13 cellular contexts compared by ENCODE assay signal in genomic region chr18:23337599-23338444, GRCh38.
A peak's percentile ranks its signal among the peaks of the same experiment; 100 is the strongest.
DNase-seq lines count a peak whose midpoint lies in the region; ATAC-seq and TF ChIP-seq lines count a peak whose summit lies in the region.
"Had no signal": no experiment of that assay in that cellular context is flagged by ENCODE, and none has a peak within 500 bp of the region (broad histone marks: within the 10 kb centered on the region; RNA-seq: fewer than 3 reads in every experiment).

No MANE protein-coding gene starts in this region.

- in situ Hi-C loops in astrocyte of the spinal cord (cut with HindIII; ENCODE audit: low sequenced_read_pairs), result no loop called here

- no peaks in the 10 kb centered on the region for H3K27me3 ChIP-seq in WERI-Rb-1 (ENCODE audit: insufficient read depth, low read depth, severe bottlenecking)

- peak; percentile 17 for DNase-seq in DMS153 (lab: John Stamatoyannopoulos, UW)
- no peak for DNase-seq in DMS153 treated with DMSO at 0.1 percent for 48 hours (lab: John Stamatoyannopoulos, UW; ENCODE audit: unreplicated experiment)
- peak; percentile 82 for DNase-seq in NCI-H1417 treated with DMSO at 0.1 percent for 48 hours (lab: John Stamatoyannopoulos, UW)
- DNase-seq in astrocyte of the spinal cord (ENCODE audit: low read depth, low spot score), result peak; percentile 71
- DNase-seq in mesothelial cell of epicardium (ENCODE audit: low spot score in 2 of 2, unreplicated experiment in 2 of 2), result no peak
- DNase-seq in WERI-Rb-1, result no peak
- DNase-seq in EL, result no peak
- DNase-seq: activated CD4-positive, alpha-beta T cell treated with anti-CD3 and anti-CD28 coated beads for 1 hour; left ventricle myocardium inferior had no signal

- peaks cover 5% of the 10 kb centered on the region for H3K36me3 Mint-ChIP-seq in mesothelial cell of epicardium
- H3K36me3 Mint-ChIP-seq: activated naive CD4-positive, alpha-beta T cell treated with anti-CD3 and anti-CD28 coated beads, Interleukin-2, amount 50 U/mL, for 72 hours had no signal

- no peaks in the 10 kb centered on the region for H3K9me3 Mint-ChIP-seq in mesothelial cell of epicardium
- H3K9me3 Mint-ChIP-seq: activated naive CD4-positive, alpha-beta T cell treated with anti-CD3 and anti-CD28 coated beads, Interleukin-2, amount 50 U/mL, for 72 hours had no signal

- H3K4me1 Mint-ChIP-seq in mesothelial cell of epicardium, result peaks cover 31% of the 10 kb centered on the region

- no peaks in the 10 kb centered on the region for H3K9me3 ChIP-seq in WERI-Rb-1 (ENCODE audit: severe bottlenecking)
- H3K9me3 ChIP-seq: left ventricle myocardium inferior had no signal

- no peaks in the 10 kb centered on the region for H3K27me3 Mint-ChIP-seq in mesothelial cell of epicardium (ENCODE audit: low read depth)

- peak overlapping the region; percentile 80 for H3K27ac Mint-ChIP-seq in mesothelial cell of epicardium
- H3K27ac Mint-ChIP-seq: activated naive CD4-positive, alpha-beta T cell treated with anti-CD3 and anti-CD28 coated beads, Interleukin-2, amount 50 U/mL, for 72 hours had no signal

- no peak overlapping the region for H3K27ac ChIP-seq in WERI-Rb-1
- H3K27ac ChIP-seq: 22Rv1, KMS-11, left ventricle myocardium inferior had no signal

- no peaks in the 10 kb centered on the region for H3K36me3 ChIP-seq in WERI-Rb-1
- H3K36me3 ChIP-seq: left ventricle myocardium inferior had no signal

- TF ChIP-seq CTCF in astrocyte of the spinal cord (IDR thresholded peaks at IDR 0.05; ENCODE audit: low read depth, low read length), result no peak
- TF ChIP-seq CTCF in mesothelial cell of epicardium (IDR thresholded peaks at IDR 0.05; ENCODE audit: unreplicated experiment), result no peak
- TF ChIP-seq CTCF in WERI-Rb-1 (IDR thresholded peaks at IDR 0.05; ENCODE audit: low read depth, low read length), result no peak

- H3K4me3 ChIP-seq in astrocyte of the spinal cord (ENCODE audit: low read depth, low read length), result no peak overlapping the region
- H3K4me3 ChIP-seq in WERI-Rb-1 (ENCODE audit: low read depth, low read length), result no peak overlapping the region
- H3K4me3 ChIP-seq: left ventricle myocardium inferior had no signal

- no peak overlapping the region for H3K4me3 Mint-ChIP-seq in mesothelial cell of epicardium

- ATAC-seq in GM21360 (IDR thresholded peaks at IDR 0.05; ENCODE audit: unreplicated experiment), result no peak

Comparison
In these comparisons a context has a peak if more than half of its experiments do, and no peak if none do; other contexts are left out.
1. DNase-seq: peak in DMS153 (single experiment), NCI-H1417 treated with DMSO at 0.1 percent for 48 hours (single experiment) and astrocyte of the spinal cord (single experiment); none in DMS153 treated with DMSO at 0.1 percent for 48 hours (single experiment), mesothelial cell of epicardium (0 of 2), WERI-Rb-1 (single experiment) and EL (single experiment).